Comparison of ENCODE assay signal across 10 cellular contexts in the genomic region with DNA sequence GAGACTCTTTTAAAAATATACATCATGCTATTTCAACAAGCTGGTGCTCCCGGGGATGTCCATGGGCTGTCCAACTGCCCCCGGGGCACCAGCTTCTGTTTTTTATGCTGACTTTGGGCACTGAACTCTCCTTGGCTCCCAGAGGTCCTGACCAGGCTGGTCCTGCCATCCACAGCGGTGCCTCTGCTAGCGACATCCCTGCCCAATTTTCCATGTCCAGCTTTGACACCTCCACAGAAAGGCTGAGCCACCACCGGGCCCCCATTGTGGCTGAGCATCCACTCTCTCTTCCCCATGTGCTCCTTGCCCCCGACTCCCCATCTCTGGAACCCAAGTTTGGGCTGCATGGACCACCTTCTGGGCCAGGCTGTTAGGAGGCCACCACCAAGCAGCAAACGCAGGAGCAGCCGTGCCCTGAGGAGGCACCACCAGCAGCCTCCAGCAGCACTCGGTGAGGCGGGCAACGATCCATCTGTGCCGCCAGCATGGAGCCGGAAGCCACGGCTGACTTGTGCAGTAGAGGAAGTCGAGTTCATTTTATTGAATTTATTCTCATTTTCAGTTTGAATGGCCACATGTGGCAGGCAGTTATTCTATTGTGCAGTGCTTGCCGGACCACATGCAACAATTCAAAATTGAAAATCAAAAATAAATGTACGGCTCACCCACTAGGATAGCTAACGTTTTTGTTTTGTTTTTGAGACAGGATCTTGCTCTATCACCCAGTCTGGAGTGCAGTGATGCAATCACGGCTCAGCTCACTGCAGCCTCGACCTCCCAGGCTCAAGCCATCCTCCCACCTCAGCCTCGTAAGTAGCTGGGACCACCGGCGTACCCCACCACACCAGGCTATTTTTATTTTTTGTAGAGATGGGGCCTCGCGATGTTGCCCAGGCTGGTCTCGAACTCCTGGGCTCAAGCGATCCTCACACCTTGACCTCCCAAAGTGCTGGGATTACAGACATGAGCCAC. TPM values are rescaled to one million over a fixed set of nuclear protein-coding genes. Genes with fewer than 3 reads are reported as not detected.
DNase-seq lines count a peak whose midpoint lies in the region; ATAC-seq and TF ChIP-seq lines count a peak whose summit lies in the region.
"Had no signal": no experiment of that assay in that cellular context is flagged by ENCODE, and none has a peak within 500 bp of the region (broad histone marks: within the 10 kb centered on the region; RNA-seq: fewer than 3 reads in every experiment).

No MANE protein-coding gene starts in this region.

- peaks cover 4 to 39% (median 29%) of the 10 kb centered on the region in 9 donors for H3K4me1 ChIP-seq in heart right ventricle

- DNase-seq in left cardiac atrium (peak; percentile 26), heart right ventricle (no peak), NCI-H1694 (lab: John Stamatoyannopoulos, UW) (peak; percentile 26), NCI-H2029 (lab: John Stamatoyannopoulos, UW) (no peak), mesenteric fat pad (ENCODE audit: low spot score) (no peak), NCI-H1048 (lab: John Stamatoyannopoulos, UW) (no peak)
- peak in 1 of 2 donors; percentile 35 for DNase-seq in activated naive CD4-positive, alpha-beta T cell treated with anti-CD3 and anti-CD28 coated beads, Interleukin-2, amount 50 U/mL, for 72 hours (ENCODE audit: low spot score in 2 of 2)
- peak; percentile 46 for DNase-seq in stimulated activated naive B cell treated with anti-CD40 and anti-IgM and Interleukin-4, amounts not matched to agents 10 μg/mL and 1 μg/mL and 100 μg/mL, for 72 hours
- DNase-seq: NCI-H748 treated with DMSO at 0.1 percent for 48 hours had no signal

- intact Hi-C loops in left cardiac atrium (cut with DNase I): no loop called here
- intact Hi-C loops in heart right ventricle (cut with DNase I): no loop called here

- H3K27ac Mint-ChIP-seq in activated naive CD4-positive, alpha-beta T cell treated with anti-CD3 and anti-CD28 coated beads, Interleukin-2, amount 50 U/mL, for 72 hours: peak overlapping the region; percentile 31 to 65
- H3K27ac Mint-ChIP-seq in stimulated activated naive B cell treated with anti-CD40 and anti-IgM and Interleukin-4, amounts not matched to agents 10 μg/mL and 1 μg/mL and 100 μg/mL, for 72 hours: peak overlapping the region; percentile 94

- no peak for TF ChIP-seq CTCF in heart right ventricle (IDR thresholded peaks at IDR 0.05)

- no peak for ATAC-seq in left cardiac atrium
- no peak for ATAC-seq in heart right ventricle
- peak in 1 of 2 donors; percentile 1 for ATAC-seq in activated naive CD4-positive, alpha-beta T cell treated with anti-CD3 and anti-CD28 coated beads, Interleukin-2, amount 50 U/mL, for 72 hours
- peak in 1 of 2 donors; percentile 19 for ATAC-seq in stimulated activated naive B cell treated with anti-CD40 and anti-IgM and Interleukin-4, amounts not matched to agents 10 μg/mL and 1 μg/mL and 100 μg/mL, for 72 hours (replicated peaks)

- H3K36me3 Mint-ChIP-seq in activated naive CD4-positive, alpha-beta T cell treated with anti-CD3 and anti-CD28 coated beads, Interleukin-2, amount 50 U/mL, for 72 hours: peaks cover 4 to 7% of the 10 kb centered on the region in 2 donors
- H3K36me3 Mint-ChIP-seq in stimulated activated naive B cell treated with anti-CD40 and anti-IgM and Interleukin-4, amounts not matched to agents 10 μg/mL and 1 μg/mL and 100 μg/mL, for 72 hours: no peaks in the 10 kb centered on the region

- H3K4me1 Mint-ChIP-seq in stimulated activated naive B cell treated with anti-CD40 and anti-IgM and Interleukin-4, amounts not matched to agents 10 μg/mL and 1 μg/mL and 100 μg/mL, for 72 hours: peaks cover 28 to 72% of the 10 kb centered on the region in 2 donors

- no peaks in the 10 kb centered on the region for H3K9me3 ChIP-seq in heart right ventricle
- H3K9me3 ChIP-seq: suprapubic skin had no signal

- H3K4me3 ChIP-seq in heart right ventricle: no peak overlapping the region
- H3K4me3 ChIP-seq: suprapubic skin had no signal

- no peak overlapping the region for H3K27ac ChIP-seq in heart right ventricle
- H3K27ac ChIP-seq: suprapubic skin had no signal

- H3K36me3 ChIP-seq in heart right ventricle: peaks cover 0 to 2% (median 0%) of the 10 kb centered on the region in 9 donors
- H3K36me3 ChIP-seq: suprapubic skin had no signal

- 78% methylated on average over 27 of the region's 27 CpGs for WGBS in heart right ventricle, 2 donors

- no peaks in the 10 kb centered on the region for H3K27me3 ChIP-seq in heart right ventricle
- H3K27me3 ChIP-seq: suprapubic skin had no signal

- H3K27me3 Mint-ChIP-seq in stimulated activated naive B cell treated with anti-CD40 and anti-IgM and Interleukin-4, amounts not matched to agents 10 μg/mL and 1 μg/mL and 100 μg/mL, for 72 hours: no peaks in the 10 kb centered on the region

- H3K4me3 Mint-ChIP-seq in stimulated activated naive B cell treated with anti-CD40 and anti-IgM and Interleukin-4, amounts not matched to agents 10 μg/mL and 1 μg/mL and 100 μg/mL, for 72 hours: peak overlapping the region; percentile 75 to 84

- H3K9me3 Mint-ChIP-seq in activated naive CD4-positive, alpha-beta T cell treated with anti-CD3 and anti-CD28 coated beads, Interleukin-2, amount 50 U/mL, for 72 hours: no peaks in the 10 kb centered on the region
- no peaks in the 10 kb centered on the region for H3K9me3 Mint-ChIP-seq in stimulated activated naive B cell treated with anti-CD40 and anti-IgM and Interleukin-4, amounts not matched to agents 10 μg/mL and 1 μg/mL and 100 μg/mL, for 72 hours

RNA-seq across cellular contexts. Expression of a gene that starts 2.8 kb away (rescaled TPM):
- total RNA-seq in left cardiac atrium: 1 to 10 TPM; 5.2 to 6.7 TPM
- total RNA-seq in heart right ventricle: 1 to 10 TPM; 3.3 to 7.6 (median 5.7) TPM
- 1 to 10 TPM; 3.2 to 3.4 TPM for polyA plus RNA-seq in heart right ventricle
- total RNA-seq in activated naive CD4-positive, alpha-beta T cell treated with anti-CD3 and anti-CD28 coated beads, Interleukin-2, amount 50 U/mL, for 72 hours: 10 to 100 TPM; 11.2 to 19.0 TPM
- total RNA-seq in mesenteric fat pad: 11.5 TPM

Comparison
In these comparisons a context has a peak if more than half of its experiments do, and no peak if none do; other contexts are left out.
1. DNase-seq: peak in left cardiac atrium (single experiment), NCI-H1694 (single experiment) and stimulated activated naive B cell treated with anti-CD40 and anti-IgM and Interleukin-4, amounts not matched to agents 10 μg/mL and 1 μg/mL and 100 μg/mL, for 72 hours (single experiment); none in heart right ventricle (0 of 2), NCI-H2029 (single experiment), mesenteric fat pad (single experiment) and NCI-H1048 (single experiment).